1 cellular context compared by ENCODE assay signal in genomic region chr15:84734794-84735479, GRCh38.
A peak's percentile ranks its signal among the peaks of the same experiment; 100 is the strongest.
TF ChIP-seq lines count a peak whose summit lies in the region.

No MANE protein-coding gene starts in this region.

TF ChIP-seq in K562, 482 proteins besides CTCF, POLR2A, EP300 and RAD21 (continued from another document and continues in another):
- TF ChIP-seq HINFP (tag; conservative IDR thresholded peaks at IDR 0.05; ENCODE audit: low read depth) (no peak), NR3C1 (CRISPR knock-in tag; IDR thresholded peaks at IDR 0.05) (no peak), ELF1 (tag; IDR thresholded peaks at IDR 0.05) (peak; percentile 69), SMAD2 (IDR thresholded peaks at IDR 0.05; ENCODE audit: low read depth, low read length) (no peak), NRF1 (conservative IDR thresholded peaks at IDR 0.05 in 1 of 2, IDR thresholded peaks at IDR 0.05 in 1 of 2) (peak; percentile 57 to 66; a peak in 3 of 4 replicates), PATZ1 (CRISPR knock-in tag; IDR thresholded peaks at IDR 0.05; ENCODE audit: borderline replicate concordance) (no peak), MNT (conservative IDR thresholded peaks at IDR 0.05) (peak; percentile 34 to 52; a peak in 3 of 4 replicates), HMGN3 (IDR thresholded peaks at IDR 0.05; ENCODE audit: borderline replicate concordance, extremely low read depth, insufficient read length, low read depth, low read length) (no peak), ZNF280A (IDR thresholded peaks at IDR 0.05; ENCODE audit: low read depth, partially characterized antibody) (no peak), FOXP4 (CRISPR knock-in tag; IDR thresholded peaks at IDR 0.05; ENCODE audit: borderline replicate concordance) (no peak), TGIF2 (CRISPR knock-in tag; IDR thresholded peaks at IDR 0.05) (no peak), GTF2B (IDR thresholded peaks at IDR 0.05; ENCODE audit: extremely low read depth, insufficient read length) (no peak), CREB3L1 (IDR thresholded peaks at IDR 0.05; ENCODE audit: borderline replicate concordance, low read depth) (peak; percentile 63), JUN (IDR thresholded peaks at IDR 0.05; ENCODE audit: borderline replicate concordance, low read depth, low read length) (peak; percentile 75; the same call in 1 of the 2 replicates), JUN (CRISPR knock-in tag; IDR thresholded peaks at IDR 0.05; ENCODE audit: borderline replicate concordance) (no peak), EGR1 (conservative IDR thresholded peaks at IDR 0.05) (peak; percentile 42; the same call in 1 of the 2 replicates), WHSC1 (IDR thresholded peaks at IDR 0.05; ENCODE audit: low read length) (no peak), HOMEZ (CRISPR knock-in tag; IDR thresholded peaks at IDR 0.05) (no peak), TBL1XR1 (IDR thresholded peaks at IDR 0.05; ENCODE audit: low read length in 2 of 2) (peak; percentile 34 to 60; a peak in 1 of 4 replicates), MYNN (IDR thresholded peaks at IDR 0.05) (peak; percentile 79; the same call in 1 of the 2 replicates), MYNN (CRISPR knock-in tag; IDR thresholded peaks at IDR 0.05) (no peak), GMEB1 (CRISPR knock-in tag; IDR thresholded peaks at IDR 0.05) (no peak), ADNP (tag; IDR thresholded peaks at IDR 0.05) (peak; percentile 50; the same call in 1 of the 2 replicates), POLR2G (IDR thresholded peaks at IDR 0.05; ENCODE audit: low read depth, low read length) (0 out of 2 replicates have a peak, but pooled peaks have one; percentile 27), MAZ (CRISPR knock-in tag; conservative IDR thresholded peaks at IDR 0.05 in 1 of 2, IDR thresholded peaks at IDR 0.05 in 1 of 2) (peak; percentile 58 to 73), SMARCE1 (IDR thresholded peaks at IDR 0.05) (peak; percentile 94), MBD2 (IDR thresholded peaks at IDR 0.05; ENCODE audit: borderline replicate concordance, low read depth) (peak; percentile 50; the same call in 1 of the 2 replicates), CAMTA2 (CRISPR knock-in tag; conservative IDR thresholded peaks at IDR 0.05) (no peak), TCF15 (CRISPR knock-in tag; IDR thresholded peaks at IDR 0.05) (no peak), NONO (IDR thresholded peaks at IDR 0.05; ENCODE audit: low read depth in 2 of 2, low read length in 1 of 2) (0 out of 4 replicates have a peak, but pooled peaks of 1 of the 2 experiments have one; percentile 45), ZFX (CRISPR knock-in tag; IDR thresholded peaks at IDR 0.05) (no peak), NBN (IDR thresholded peaks at IDR 0.05; ENCODE audit: low read depth) (peak; percentile 97)
